In genomic region chr10:38093816-38094157, GRCh38 we compare ENCODE assay signal across 8 cellular contexts. TPM values are rescaled to one million over a fixed set of nuclear protein-coding genes. Genes with fewer than 3 reads are reported as not detected.
DNase-seq lines count a peak whose midpoint lies in the region; ATAC-seq, FAIRE-seq and TF ChIP-seq lines count a peak whose summit lies in the region.

No MANE protein-coding gene starts in this region.

- DNase-seq in bronchial epithelial cell (ENCODE audit: low read depth) (no peak), mucosa of descending colon (peak in 1 of 3 donors; percentile 60), NAMALWA (ENCODE audit: low spot score) (no peak), GM13976 (ENCODE audit: low spot score) (no peak), hepatic stellate cell (ENCODE audit: low spot score) (no peak)

- H3K9me3 ChIP-seq in BLaER1 treated with 17β-estradiol and CSF1 and Interleukin-3, amounts not matched to agents 10 nM and 100 nM (replicated peaks in 1 of 11) = peaks cover 0 to 40% (median 31%) of the 10 kb centered on the region in 11 experiments; a peak in 19 of 22 replicates
- H3K9me3 ChIP-seq in mucosa of descending colon = no peaks in the 10 kb centered on the region

- H3K27me3 ChIP-seq in BLaER1 treated with 17β-estradiol and CSF1 and Interleukin-3, amounts not matched to agents 10 nM and 100 nM = no peaks in the 10 kb centered on the region
- no peaks in the 10 kb centered on the region for H3K27me3 ChIP-seq in bronchial epithelial cell (ENCODE audit: control insufficient read depth, insufficient read depth, low read length)

- in situ Hi-C loops in GM13976 (cut with MboI; ENCODE audit: low sequenced_read_pairs, unreplicated experiment) = no loop called here

- intact Hi-C loops in mucosa of descending colon (cut with DNase I, micrococcal nuclease) = loop anchor here in 1 of 2 donors (10.0 kb wide), 1 partner anchor 119 kb away; the partner anchor contains the start of gene ZNF25

- H3K4me1 ChIP-seq in BLaER1 treated with 17β-estradiol and CSF1 and Interleukin-3, amounts not matched to agents 10 nM and 100 nM = peaks cover 8 to 18% (median 13%) of the 10 kb centered on the region in 10 experiments
- H3K4me1 ChIP-seq in mucosa of descending colon (ENCODE audit: low read depth) = peaks cover 2% of the 10 kb centered on the region

- no peaks in the 10 kb centered on the region for H4K20me1 ChIP-seq in BLaER1 treated with 17β-estradiol and CSF1 and Interleukin-3, amounts not matched to agents 10 nM and 100 nM

- peak overlapping the region in 10 of 11 experiments; percentile 83 to 93 (median 92); a peak in 19 of 22 replicates for H3K9ac ChIP-seq in BLaER1 treated with 17β-estradiol and CSF1 and Interleukin-3, amounts not matched to agents 10 nM and 100 nM

- peak overlapping the region in 9 of 11 experiments; percentile 85 to 93 (median 88); a peak in 11 of 22 replicates for H3K27ac ChIP-seq in BLaER1 treated with 17β-estradiol and CSF1 and Interleukin-3, amounts not matched to agents 10 nM and 100 nM

- ATAC-seq in GM21360 (IDR thresholded peaks at IDR 0.05; ENCODE audit: unreplicated experiment) (peak; percentile 20), HG03558 (IDR thresholded peaks at IDR 0.05; ENCODE audit: extremely low read depth, unreplicated experiment) (peak; percentile 10), mucosa of descending colon (peak; percentile 23)

- H3K4me3 ChIP-seq in BLaER1 treated with 17β-estradiol and CSF1 and Interleukin-3, amounts not matched to agents 10 nM and 100 nM = peak overlapping the region; percentile 62 to 89 (median 83)
- H3K4me3 ChIP-seq in bronchial epithelial cell (ENCODE audit: low read depth, low read length) = peak overlapping the region; percentile 68
- H3K4me3 ChIP-seq in mucosa of descending colon = peak overlapping the region; percentile 55

- FAIRE-seq in bronchial epithelial cell (lab: Jason Lieb, UNC) = no peak

- TF ChIP-seq CTCF in bronchial epithelial cell (IDR thresholded peaks at IDR 0.05; ENCODE audit: insufficient read depth, low read length, severe bottlenecking) (no peak), mucosa of descending colon (IDR thresholded peaks at IDR 0.05) (no peak), GM13976 (IDR thresholded peaks at IDR 0.05; ENCODE audit: borderline replicate concordance, control extremely low read depth, extremely low read depth, insufficient read depth, missing control alignments) (no peak)

- peak overlapping the region; percentile 71 to 100 (median 94) for H3K4me2 ChIP-seq in BLaER1 treated with 17β-estradiol and CSF1 and Interleukin-3, amounts not matched to agents 10 nM and 100 nM

- peaks cover 33 to 37% (median 36%) of the 10 kb centered on the region in 11 experiments for H3K36me3 ChIP-seq in BLaER1 treated with 17β-estradiol and CSF1 and Interleukin-3, amounts not matched to agents 10 nM and 100 nM
- peaks cover 2% of the 10 kb centered on the region for H3K36me3 ChIP-seq in bronchial epithelial cell (ENCODE audit: control insufficient read depth, insufficient read depth, low read length)
- H3K36me3 ChIP-seq in mucosa of descending colon (ENCODE audit: low read depth) = no peaks in the 10 kb centered on the region

RNA-seq across cellular contexts. Expression of gene ZNF37A, which starts 0.3 kb away (rescaled TPM):
- 12.1 and 14.6 TPM in 2 replicates for total RNA-seq in bronchial epithelial cell
- total RNA-seq in mucosa of descending colon = 10 to 100 TPM in 2 of 3 donors, 1 to 10 TPM in 1; 9.8 to 19.7 (median 13.2) TPM
